1 cellular context compared by ENCODE assay signal in genomic region chr3:72938471-72939265, GRCh38.
TF ChIP-seq lines count a peak whose summit lies in the region.

No MANE protein-coding gene starts in this region.

TF ChIP-seq in HepG2, 621 proteins besides CTCF, POLR2A, EP300 and RAD21 (continued from another document and continues in another):
- TF ChIP-seq POGK (CRISPR knock-in tag; conservative IDR thresholded peaks at IDR 0.05) (0 out of 2 replicates have a peak, but pooled peaks have one; percentile 39), ZFX (CRISPR knock-in tag; IDR thresholded peaks at IDR 0.05; ENCODE audit: low read depth) (peak; percentile 27; the same call in 1 of the 2 replicates), CREM (IDR thresholded peaks at IDR 0.05) (peak; percentile 36; the same call in 1 of the 2 replicates), CREM (CRISPR knock-in tag; IDR thresholded peaks at IDR 0.05) (no peak), CREB1 (IDR thresholded peaks at IDR 0.05) (peak; percentile 2; the same call in 1 of the 2 replicates), CREB1 (CRISPR knock-in tag; IDR thresholded peaks at IDR 0.05) (peak; percentile 54; the same call in 1 of the 2 replicates), YY1 (IDR thresholded peaks at IDR 0.05; ENCODE audit: insufficient read depth, insufficient replicate concordance, low read depth, low read length) (peak; percentile 71), ZNF124 (CRISPR knock-in tag; IDR thresholded peaks at IDR 0.05) (0 out of 2 replicates have a peak, but pooled peaks have one; percentile 42), ZNF264 (CRISPR knock-in tag; IDR thresholded peaks at IDR 0.05) (0 out of 2 replicates have a peak, but pooled peaks have one; percentile 27), TMF1 (CRISPR knock-in tag; IDR thresholded peaks at IDR 0.05; ENCODE audit: low read depth) (no peak), GATAD2A (CRISPR knock-in tag; IDR thresholded peaks at IDR 0.05) (peak; percentile 76), IKZF5 (CRISPR knock-in tag; IDR thresholded peaks at IDR 0.05) (0 out of 2 replicates have a peak, but pooled peaks have one; percentile 40), ZNF317 (CRISPR knock-in tag; IDR thresholded peaks at IDR 0.05) (0 out of 2 replicates have a peak, but pooled peaks have one; percentile 35), ZNF562 (CRISPR knock-in tag; IDR thresholded peaks at IDR 0.05; ENCODE audit: borderline replicate concordance) (no peak), XRCC5 (optimal IDR thresholded peaks at IDR 0.05; ENCODE audit: low read length) (no peak), ZBTB40 (IDR thresholded peaks at IDR 0.05) (no peak), ZBTB40 (CRISPR knock-in tag; IDR thresholded peaks at IDR 0.05) (no peak), ZMYM4 (CRISPR knock-in tag; IDR thresholded peaks at IDR 0.05) (peak; percentile 55), ZFYVE20 (CRISPR knock-in tag; IDR thresholded peaks at IDR 0.05; ENCODE audit: borderline replicate concordance, low read depth) (no peak), ARID2 (CRISPR knock-in tag; IDR thresholded peaks at IDR 0.05; ENCODE audit: borderline replicate concordance) (0 out of 2 replicates have a peak, but pooled peaks have one; percentile 34), ZNF281 (CRISPR knock-in tag; IDR thresholded peaks at IDR 0.05; ENCODE audit: borderline replicate concordance) (peak; percentile 12; the same call in 1 of the 2 replicates), TCF7 (IDR thresholded peaks at IDR 0.05; ENCODE audit: low read depth) (no peak), ZSCAN29 (CRISPR knock-in tag; conservative IDR thresholded peaks at IDR 0.05) (0 out of 2 replicates have a peak, but pooled peaks have one; percentile 38), NR2C2 (CRISPR knock-in tag; IDR thresholded peaks at IDR 0.05; ENCODE audit: borderline replicate concordance) (peak; percentile 38; the same call in 1 of the 2 replicates), RELA (CRISPR knock-in tag; IDR thresholded peaks at IDR 0.05) (no peak), ZNF256 (CRISPR knock-in tag; conservative IDR thresholded peaks at IDR 0.05) (no peak), ZNF292 (CRISPR knock-in tag; IDR thresholded peaks at IDR 0.05; ENCODE audit: borderline replicate concordance, low read depth) (peak; percentile 81; the same call in 1 of the 2 replicates), ZNF75D (CRISPR knock-in tag; IDR thresholded peaks at IDR 0.05; ENCODE audit: borderline replicate concordance) (no peak), HNF4A (CRISPR knock-in tag; IDR thresholded peaks at IDR 0.05) (peak; percentile 57), HDAC1 (CRISPR knock-in tag; IDR thresholded peaks at IDR 0.05) (peak; percentile 50; the same call in 1 of the 2 replicates), ZNF713 (CRISPR knock-in tag; IDR thresholded peaks at IDR 0.05) (no peak), THAP11 (CRISPR knock-in tag; IDR thresholded peaks at IDR 0.05) (no peak), ZNF205 (CRISPR knock-in tag; IDR thresholded peaks at IDR 0.05) (0 out of 2 replicates have a peak, but pooled peaks have one; percentile 31), GFI1 (CRISPR knock-in tag; IDR thresholded peaks at IDR 0.05; ENCODE audit: borderline replicate concordance) (peak; percentile 50; the same call in 1 of the 2 replicates), NR2F1 (CRISPR knock-in tag; IDR thresholded peaks at IDR 0.05) (no peak), GTF2F1 (IDR thresholded peaks at IDR 0.05; ENCODE audit: low read length) (no peak), RBM22 (optimal IDR thresholded peaks at IDR 0.05; ENCODE audit: low read length) (no peak), SAP130 (CRISPR knock-in tag; IDR thresholded peaks at IDR 0.05; ENCODE audit: low read depth) (peak; percentile 61)
- TF ChIP-seq, protein P1, sequence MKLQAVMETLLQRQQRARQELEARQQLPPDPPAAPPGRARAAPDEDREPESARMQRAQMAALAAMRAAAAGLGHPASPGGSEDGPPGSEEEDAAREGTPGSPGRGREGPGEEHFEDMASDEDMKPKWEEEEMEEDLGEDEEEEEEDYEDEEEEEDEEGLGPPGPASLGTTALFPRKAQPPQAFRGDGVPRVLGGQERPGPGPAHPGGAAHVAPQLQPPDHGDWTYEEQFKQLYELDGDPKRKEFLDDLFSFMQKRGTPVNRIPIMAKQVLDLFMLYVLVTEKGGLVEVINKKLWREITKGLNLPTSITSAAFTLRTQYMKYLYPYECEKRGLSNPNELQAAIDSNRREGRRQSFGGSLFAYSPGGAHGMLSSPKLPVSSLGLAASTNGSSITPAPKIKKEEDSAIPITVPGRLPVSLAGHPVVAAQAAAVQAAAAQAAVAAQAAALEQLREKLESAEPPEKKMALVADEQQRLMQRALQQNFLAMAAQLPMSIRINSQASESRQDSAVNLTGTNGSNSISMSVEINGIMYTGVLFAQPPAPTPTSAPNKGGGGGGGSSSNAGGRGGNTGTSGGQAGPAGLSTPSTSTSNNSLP (IDR thresholded peaks at IDR 0.05; ENCODE audit: low read depth, low read length) = 0 out of 2 replicates have a peak, but pooled peaks have one; percentile 73
- TF ChIP-seq, protein P2, sequence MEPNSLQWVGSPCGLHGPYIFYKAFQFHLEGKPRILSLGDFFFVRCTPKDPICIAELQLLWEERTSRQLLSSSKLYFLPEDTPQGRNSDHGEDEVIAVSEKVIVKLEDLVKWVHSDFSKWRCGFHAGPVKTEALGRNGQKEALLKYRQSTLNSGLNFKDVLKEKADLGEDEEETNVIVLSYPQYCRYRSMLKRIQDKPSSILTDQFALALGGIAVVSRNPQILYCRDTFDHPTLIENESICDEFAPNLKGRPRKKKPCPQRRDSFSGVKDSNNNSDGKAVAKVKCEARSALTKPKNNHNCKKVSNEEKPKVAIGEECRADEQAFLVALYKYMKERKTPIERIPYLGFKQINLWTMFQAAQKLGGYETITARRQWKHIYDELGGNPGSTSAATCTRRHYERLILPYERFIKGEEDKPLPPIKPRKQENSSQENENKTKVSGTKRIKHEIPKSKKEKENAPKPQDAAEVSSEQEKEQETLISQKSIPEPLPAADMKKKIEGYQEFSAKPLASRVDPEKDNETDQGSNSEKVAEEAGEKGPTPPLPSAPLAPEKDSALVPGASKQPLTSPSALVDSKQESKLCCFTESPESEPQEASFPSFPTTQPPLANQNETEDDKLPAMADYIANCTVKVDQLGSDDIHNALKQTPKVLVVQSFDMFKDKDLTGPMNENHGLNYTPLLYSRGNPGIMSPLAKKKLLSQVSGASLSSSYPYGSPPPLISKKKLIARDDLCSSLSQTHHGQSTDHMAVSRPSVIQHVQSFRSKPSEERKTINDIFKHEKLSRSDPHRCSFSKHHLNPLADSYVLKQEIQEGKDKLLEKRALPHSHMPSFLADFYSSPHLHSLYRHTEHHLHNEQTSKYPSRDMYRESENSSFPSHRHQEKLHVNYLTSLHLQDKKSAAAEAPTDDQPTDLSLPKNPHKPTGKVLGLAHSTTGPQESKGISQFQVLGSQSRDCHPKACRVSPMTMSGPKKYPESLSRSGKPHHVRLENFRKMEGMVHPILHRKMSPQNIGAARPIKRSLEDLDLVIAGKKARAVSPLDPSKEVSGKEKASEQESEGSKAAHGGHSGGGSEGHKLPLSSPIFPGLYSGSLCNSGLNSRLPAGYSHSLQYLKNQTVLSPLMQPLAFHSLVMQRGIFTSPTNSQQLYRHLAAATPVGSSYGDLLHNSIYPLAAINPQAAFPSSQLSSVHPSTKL (CRISPR knock-in tag; IDR thresholded peaks at IDR 0.05) = peak; percentile 50
- TF ChIP-seq, protein P3, sequence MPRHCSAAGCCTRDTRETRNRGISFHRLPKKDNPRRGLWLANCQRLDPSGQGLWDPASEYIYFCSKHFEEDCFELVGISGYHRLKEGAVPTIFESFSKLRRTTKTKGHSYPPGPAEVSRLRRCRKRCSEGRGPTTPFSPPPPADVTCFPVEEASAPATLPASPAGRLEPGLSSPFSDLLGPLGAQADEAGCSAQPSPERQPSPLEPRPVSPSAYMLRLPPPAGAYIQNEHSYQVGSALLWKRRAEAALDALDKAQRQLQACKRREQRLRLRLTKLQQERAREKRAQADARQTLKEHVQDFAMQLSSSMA (CRISPR knock-in tag; IDR thresholded peaks at IDR 0.05) = peak; percentile 60; the same call in 1 of the 2 replicates
